ENCODE assay signal across 18 cellular contexts in the genomic region with DNA sequence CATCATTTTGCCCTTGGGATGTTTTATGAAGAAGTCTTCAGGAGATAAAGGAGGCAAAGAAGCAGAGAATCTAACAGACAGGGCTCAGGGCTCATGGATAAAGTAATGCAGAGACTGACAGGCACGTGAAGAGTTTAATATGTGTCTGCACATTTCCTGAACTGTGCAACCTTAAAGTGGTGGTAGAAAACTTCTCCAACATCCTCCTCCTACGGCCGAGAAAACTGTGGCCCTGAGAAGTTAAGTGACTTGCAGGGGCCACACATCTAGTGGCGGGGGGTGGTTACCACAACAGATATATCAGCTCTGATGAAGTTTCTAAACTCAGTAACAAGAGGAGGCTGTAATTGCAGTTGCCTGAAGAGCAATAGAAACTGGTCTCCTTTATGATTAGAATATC.
DNase-seq lines count a peak whose midpoint lies in the region; ATAC-seq and TF ChIP-seq lines count a peak whose summit lies in the region.
"Had no signal": no experiment of that assay in that cellular context is flagged by ENCODE, and none has a peak within 500 bp of the region (broad histone marks: within the 10 kb centered on the region; RNA-seq: fewer than 3 reads in every experiment).

No MANE protein-coding gene starts in this region.

- H3K36me3 ChIP-seq in OCI-LY1 (ENCODE audit: insufficient read depth, low read length) = peaks cover 48% of the 10 kb centered on the region

- H3K9me3 ChIP-seq in OCI-LY1 (ENCODE audit: low read length) = no peaks in the 10 kb centered on the region
- H3K9me3 ChIP-seq: SJCRH30 had no signal

- TF ChIP-seq CTCF in GM12873 (IDR thresholded peaks at IDR 0.05; ENCODE audit: insufficient read depth, low read depth, low read length, missing control alignments) (peak; percentile 11), OCI-LY1 (IDR thresholded peaks at IDR 0.05; ENCODE audit: low read length) (no peak), dorsolateral prefrontal cortex (IDR thresholded peaks at IDR 0.05 in 54 of 56, conservative IDR thresholded peaks at IDR 0.05 in 2 of 56; ENCODE audit: low read depth in 1 of 56, partially characterized antibody in 56 of 56) (no peak)

- no peaks in the 10 kb centered on the region for H4K20me1 ChIP-seq in OCI-LY1 (ENCODE audit: insufficient read depth, low read length)

- intact Hi-C loops in dorsolateral prefrontal cortex (cut with DNase I) = loop anchor here (2.0 to 5.0 kb wide), 2 partner anchors 59 to 60 kb away; a partner anchor contains a TSS

- DNase-seq in dorsolateral prefrontal cortex (no peak), NCI-H510A (lab: John Stamatoyannopoulos, UW) (no peak)
- DNase-seq: CD8-positive, alpha-beta T cell; GDM1; H7; MM.1S; NCI-H1092; NCI-H1436; NCI-H187 treated with DMSO at 0.1 percent for 48 hours; NCI-H2227 treated with DMSO at 0.1 percent for 48 hours; NCI-H510A treated with DMSO at 0.1 percent for 48 hours; SJCRH30; T-helper 1 cell had no signal

- peak overlapping the region; percentile 50 for H3K9ac ChIP-seq in OCI-LY1 (ENCODE audit: low read length)

- H3K27ac ChIP-seq in OCI-LY1 (ENCODE audit: low read depth, low read length, poor library complexity, severe bottlenecking) (peak overlapping the region; percentile 98), dorsolateral prefrontal cortex (peak overlapping the region in 55 of 59 donors; percentile 21 to 88 (median 75)), temporal lobe (ENCODE audit: low read depth, low read length) (peak overlapping the region; percentile 69)
- H3K27ac ChIP-seq: SJCRH30 had no signal

- H3F3A ChIP-seq in OCI-LY1 (ENCODE audit: insufficient read depth, low read length) = no peaks in the 10 kb centered on the region

- H3K4me3 ChIP-seq in OCI-LY1 (ENCODE audit: low read depth, low read length, poor library complexity, severe bottlenecking) (peak overlapping the region; percentile 42), dorsolateral prefrontal cortex (peak overlapping the region in 5 of 59 donors; percentile 12 to 46 (median 16))
- H3K4me3 ChIP-seq: SJCRH30 had no signal

- ATAC-seq in GM19397 (IDR thresholded peaks at IDR 0.05; ENCODE audit: unreplicated experiment) = no peak
- no peak for ATAC-seq in GM21528 (IDR thresholded peaks at IDR 0.05; ENCODE audit: low FRiP score, unreplicated experiment)
- ATAC-seq: CD8-positive, alpha-beta T cell had no signal

- H3K79me2 ChIP-seq in OCI-LY1 (ENCODE audit: insufficient read depth, low read length) = no peaks in the 10 kb centered on the region

- H3K27me3 ChIP-seq in OCI-LY1 (ENCODE audit: insufficient read depth, low read length) = no peaks in the 10 kb centered on the region
- H3K27me3 ChIP-seq in dorsolateral prefrontal cortex = no peaks in the 10 kb centered on the region
- H3K27me3 ChIP-seq: SJCRH30 had no signal

- H3K9me2 ChIP-seq in OCI-LY1 (ENCODE audit: low read depth, low read length) = no peaks in the 10 kb centered on the region

- peak overlapping the region; percentile 68 for H3K4me2 ChIP-seq in OCI-LY1 (ENCODE audit: low read length)

- H3K4me1 ChIP-seq in OCI-LY1 (ENCODE audit: insufficient read depth, low read length, severe bottlenecking) = peaks cover 30% of the 10 kb centered on the region
- H3K4me1 ChIP-seq: SJCRH30 had no signal

- no peak overlapping the region for H2AFZ ChIP-seq in OCI-LY1 (ENCODE audit: low read length)
